ENCODE assay signal across 17 cellular contexts in the genomic region with DNA sequence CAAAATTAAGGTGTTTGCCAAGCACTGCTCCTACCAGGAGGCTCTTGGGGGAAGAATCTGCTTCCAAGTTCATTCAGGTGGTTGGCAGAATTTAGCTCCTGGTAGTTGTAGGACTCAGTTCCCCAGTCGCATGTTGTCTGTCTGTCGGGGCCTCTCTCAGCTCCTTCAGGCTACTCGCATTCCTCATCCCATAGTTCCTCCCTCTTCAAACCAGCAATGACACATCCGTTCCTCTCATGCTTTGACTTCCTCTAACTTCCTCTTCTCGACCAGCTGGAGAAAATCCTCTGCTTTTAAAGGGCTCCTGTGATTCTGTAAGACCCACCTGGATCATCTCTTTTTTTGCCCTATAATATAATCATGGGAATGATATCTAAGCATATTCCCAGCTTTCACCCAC.
DNase-seq lines count a peak whose midpoint lies in the region; ATAC-seq, FAIRE-seq and TF ChIP-seq lines count a peak whose summit lies in the region.
"Had no signal": no experiment of that assay in that cellular context is flagged by ENCODE, and none has a peak within 500 bp of the region (broad histone marks: within the 10 kb centered on the region; RNA-seq: fewer than 3 reads in every experiment).

No MANE protein-coding gene starts in this region.

- peak; percentile 33 for DNase-seq in Daoy (ENCODE audit: low read depth)
- peak; percentile 44 for DNase-seq in IMR-90
- peak; percentile 19 for DNase-seq in bronchial epithelial cell (ENCODE audit: low read depth)
- peak; percentile 45 for DNase-seq in mesenchymal stem cell
- DNase-seq in midbrain (lab: John Stamatoyannopoulos, UW) = no peak
- no peak for DNase-seq in activated CD4-positive, CD25-positive, alpha-beta regulatory T cell (lab: John Stamatoyannopoulos, UW)
- DNase-seq: activated CD4-positive, CD25-positive, alpha-beta regulatory T cell treated with anti-CD3 and anti-CD28 coated beads, Interleukin-2, amount 50 U/mL, for 72 hours; activated naive CD4-positive, alpha-beta T cell treated with anti-CD3 and anti-CD28 coated beads for 36 hours; effector CD8-positive, alpha-beta T cell; immature natural killer cell; NCI-H1105 treated with DMSO at 0.1 percent for 48 hours; NCI-H2227 treated with DMSO at 0.1 percent for 48 hours had no signal

- no peak for TF ChIP-seq CTCF in IMR-90 (conservative IDR thresholded peaks at IDR 0.05; ENCODE audit: low read depth, low read length)
- TF ChIP-seq CTCF in bronchial epithelial cell (IDR thresholded peaks at IDR 0.05; ENCODE audit: insufficient read depth, low read length, severe bottlenecking) = no peak

- H3K4me1 ChIP-seq in IMR-90 (ENCODE audit: control insufficient read depth, insufficient read depth, low read length) (no peaks in the 10 kb centered on the region), mesenchymal stem cell (ENCODE audit: control insufficient read depth, insufficient read depth, low read depth, low read length) (no peaks in the 10 kb centered on the region)

- H2BK20ac ChIP-seq in IMR-90 (ENCODE audit: low read depth, low read length) = peak overlapping the region; percentile 33

- H4K91ac ChIP-seq in IMR-90 (ENCODE audit: insufficient read depth, low read depth, low read length) = no peak overlapping the region; the same call in 1 of the 2 replicates
- H4K91ac ChIP-seq in mesenchymal stem cell (ENCODE audit: low read length) = no peak overlapping the region

- CTCF ChIA-PET in IMR-90 (lab: Yijun Ruan, JAX) = interaction anchor here (0.5 to 1.9 kb wide), 8 partner anchors 10 to 1547 kb away, joined by 3 to 8 read pairs (median 3); no protein-coding TSS in a partner anchor

- no peak overlapping the region for H3K18ac ChIP-seq in IMR-90 (ENCODE audit: low read depth, low read length)
- no peak overlapping the region for H3K18ac ChIP-seq in mesenchymal stem cell (ENCODE audit: low read depth in 1 of 2, low read length in 2 of 2)

- H3K9me3 ChIP-seq in IMR-90 (ENCODE audit: control insufficient read depth, insufficient read depth, low read length) (no peaks in the 10 kb centered on the region), mesenchymal stem cell (ENCODE audit: control insufficient read depth, low read length) (no peaks in the 10 kb centered on the region)
- H3K9me3 ChIP-seq: gastroesophageal sphincter had no signal

- H3K4me2 ChIP-seq in IMR-90 (ENCODE audit: low read depth, low read length) (no peak overlapping the region), mesenchymal stem cell (ENCODE audit: low read length, poor library complexity, severe bottlenecking) (no peak overlapping the region)

- H3K9ac ChIP-seq in IMR-90 (ENCODE audit: low read depth, low read length) (no peak overlapping the region), mesenchymal stem cell (ENCODE audit: low read length) (peak overlapping the region; percentile 73)

- H2BK5ac ChIP-seq in IMR-90 (ENCODE audit: low read depth, low read length, poor library complexity, severe bottlenecking) (no peak overlapping the region), mesenchymal stem cell (ENCODE audit: low read depth, low read length, poor library complexity, severe bottlenecking) (no peak overlapping the region)

- POLR2A ChIA-PET in IMR-90 (lab: Charles Lee; ENCODE audit: unreplicated experiment) = no interaction called here

- no peak overlapping the region for H3K4me3 ChIP-seq in IMR-90 (ENCODE audit: insufficient read depth, low read depth, low read length)
- no peak overlapping the region for H3K4me3 ChIP-seq in bronchial epithelial cell (ENCODE audit: low read depth, low read length)
- H3K4me3 ChIP-seq in mesenchymal stem cell (ENCODE audit: insufficient read depth in 1 of 2, low read depth in 1 of 2, low read length in 2 of 2) = no peak overlapping the region
- H3K4me3 ChIP-seq: gastroesophageal sphincter had no signal

- H4K5ac ChIP-seq in IMR-90 (ENCODE audit: low read depth, low read length) = no peak overlapping the region

- in situ Hi-C loops in IMR-90 (cut with MboI; ENCODE audit: low sequenced_read_pairs) = no loop called here

- H3K27me3 ChIP-seq in IMR-90 (ENCODE audit: control insufficient read depth, insufficient read depth, low read length) (peaks cover under 1% of the 10 kb centered on the region; the same call in 1 of the 2 replicates), bronchial epithelial cell (ENCODE audit: control insufficient read depth, insufficient read depth, low read length) (no peaks in the 10 kb centered on the region), mesenchymal stem cell (ENCODE audit: control insufficient read depth in 1 of 2, insufficient read depth in 1 of 2, low read length in 2 of 2) (no peaks in the 10 kb centered on the region)

- peak; percentile 46; the same call in 1 of the 2 replicates for ATAC-seq in IMR-90 (ENCODE audit: low read depth)
- no peak for ATAC-seq in GM18870 (IDR thresholded peaks at IDR 0.05; ENCODE audit: unreplicated experiment)
- ATAC-seq in GM21390 (IDR thresholded peaks at IDR 0.05; ENCODE audit: unreplicated experiment) = no peak
- ATAC-seq: gastroesophageal sphincter had no signal

- H3K36me3 ChIP-seq in IMR-90 (ENCODE audit: control insufficient read depth, insufficient read depth, low read length) (no peaks in the 10 kb centered on the region), bronchial epithelial cell (ENCODE audit: control insufficient read depth, insufficient read depth, low read length) (no peaks in the 10 kb centered on the region), mesenchymal stem cell (ENCODE audit: control insufficient read depth in 1 of 2, insufficient read depth in 2 of 2, low read depth in 1 of 2, low read length in 2 of 2) (no peaks in the 10 kb centered on the region)
- H3K36me3 ChIP-seq: gastroesophageal sphincter had no signal

- H4K20me1 ChIP-seq in IMR-90 (ENCODE audit: insufficient read depth, low read length) = no peaks in the 10 kb centered on the region

- H2BK120ac ChIP-seq in IMR-90 (ENCODE audit: low read depth, low read length) (no peak overlapping the region), mesenchymal stem cell (ENCODE audit: low read depth, low read length) (no peak overlapping the region)

- dilution Hi-C loops in IMR-90 (cut with HindIII; ENCODE audit: low sequenced_read_pairs, unreplicated experiment) = no loop called here

- no peak overlapping the region for H3K27ac ChIP-seq in IMR-90 (ENCODE audit: insufficient read depth, low read length)
- H3K27ac ChIP-seq in mesenchymal stem cell (ENCODE audit: low read length, poor library complexity, severe bottlenecking) = no peak overlapping the region
- H3K27ac ChIP-seq: C4-2B, gastroesophageal sphincter had no signal

- H3K4ac ChIP-seq in IMR-90 (ENCODE audit: low read depth, low read length) = 0 out of 2 replicates have a peak overlapping the region, but pooled peaks have one; percentile 27
- no peak overlapping the region for H3K4ac ChIP-seq in mesenchymal stem cell (ENCODE audit: low read depth in 1 of 2, low read length in 2 of 2)

- H2AFZ ChIP-seq in IMR-90 (replicated peaks; ENCODE audit: low read length, poor library complexity) = no peak overlapping the region
- no peak overlapping the region for H2AFZ ChIP-seq in mesenchymal stem cell (ENCODE audit: low read depth, low read length)

- no peak overlapping the region for H3K56ac ChIP-seq in IMR-90 (ENCODE audit: extremely low read depth, insufficient read depth, low read length)

- H2BK15ac ChIP-seq in IMR-90 (ENCODE audit: low read depth, low read length) (no peak overlapping the region), mesenchymal stem cell (ENCODE audit: low read depth, poor library complexity, severe bottlenecking) (no peak overlapping the region)

- no peak for TF ChIP-seq RAD21 in IMR-90 (IDR thresholded peaks at IDR 0.05; ENCODE audit: low read length)

- intact Hi-C loops in IMR-90 (cut with micrococcal nuclease) = loop anchor here (5.0 kb wide), 3 partner anchors 230 to 1560 kb away; no protein-coding TSS in a partner anchor

- H4K8ac ChIP-seq in IMR-90 (ENCODE audit: low read depth in 2 of 2, low read length in 2 of 2) = peak overlapping the region in 1 of 2 experiments; percentile 45; a peak in 1 of 4 replicates
- H4K8ac ChIP-seq in mesenchymal stem cell (ENCODE audit: low read length) = no peak overlapping the region

- no peak for FAIRE-seq in bronchial epithelial cell (lab: Jason Lieb, UNC)
- FAIRE-seq: GM19239 had no signal

- H2AK5ac ChIP-seq in IMR-90 (ENCODE audit: low read depth, low read length) (no peak overlapping the region), mesenchymal stem cell (ENCODE audit: low read length, severe bottlenecking) (no peak overlapping the region)

- H3K14ac ChIP-seq in IMR-90 (replicated peaks; ENCODE audit: low read depth, low read length) (peak overlapping the region; percentile 38; the same call in 1 of the 2 replicates), mesenchymal stem cell (ENCODE audit: low read length in 2 of 2) (no peak overlapping the region)

- no peak overlapping the region for H2BK12ac ChIP-seq in mesenchymal stem cell (ENCODE audit: low read length in 2 of 2)

- TF ChIP-seq POLR2A in IMR-90 (IDR thresholded peaks at IDR 0.05; ENCODE audit: low read depth, low read length) = no peak

- no peak overlapping the region for H2AK9ac ChIP-seq in IMR-90 (replicated peaks; ENCODE audit: low read depth, low read length, poor library complexity)

- no peak overlapping the region for H3K23ac ChIP-seq in IMR-90 (ENCODE audit: low read depth, low read length)
- H3K23ac ChIP-seq in mesenchymal stem cell (ENCODE audit: low read length in 2 of 2) = no peak overlapping the region

- BruUV-seq in IMR-90 (replicated peaks; lab: Mats Ljungman, UMichigan) = no TSS peak

- WGBS in IMR-90 (ENCODE audit: extremely low coverage in 2 of 2, insufficient read length in 1 of 2), 2 experiments = no CpG with 5 or more reads among the region's 5 CpGs
- WGBS in mesenchymal stem cell = 29% methylated on average over 5 of the region's 5 CpGs

- H3K9me1 ChIP-seq in IMR-90 (ENCODE audit: insufficient read depth, low read length) = no peaks in the 10 kb centered on the region

- no peaks in the 10 kb centered on the region for H3K79me1 ChIP-seq in IMR-90 (ENCODE audit: low read depth in 1 of 2, low read length in 2 of 2)
- no peaks in the 10 kb centered on the region for H3K79me1 ChIP-seq in mesenchymal stem cell (replicated peaks; ENCODE audit: low read length, poor library complexity, severe bottlenecking)

TF ChIP-seq in IMR-90, 13 proteins besides CTCF, POLR2A, EP300 and RAD21 (continues in another document):
- TF ChIP-seq, protein P1, sequence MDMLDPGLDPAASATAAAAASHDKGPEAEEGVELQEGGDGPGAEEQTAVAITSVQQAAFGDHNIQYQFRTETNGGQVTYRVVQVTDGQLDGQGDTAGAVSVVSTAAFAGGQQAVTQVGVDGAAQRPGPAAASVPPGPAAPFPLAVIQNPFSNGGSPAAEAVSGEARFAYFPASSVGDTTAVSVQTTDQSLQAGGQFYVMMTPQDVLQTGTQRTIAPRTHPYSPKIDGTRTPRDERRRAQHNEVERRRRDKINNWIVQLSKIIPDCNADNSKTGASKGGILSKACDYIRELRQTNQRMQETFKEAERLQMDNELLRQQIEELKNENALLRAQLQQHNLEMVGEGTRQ (IDR thresholded peaks at IDR 0.05; ENCODE audit: low read depth, low read length) = no peak
- TF ChIP-seq MXI1 (IDR thresholded peaks at IDR 0.05; ENCODE audit: borderline replicate concordance, low read depth, low read length) = no peak
- TF ChIP-seq BHLHE40 (IDR thresholded peaks at IDR 0.05; ENCODE audit: low read depth, low read length) = no peak
- TF ChIP-seq NFE2L2 (IDR thresholded peaks at IDR 0.05; ENCODE audit: low read depth, low read length) = no peak
- no peak for TF ChIP-seq RCOR1 (IDR thresholded peaks at IDR 0.05; ENCODE audit: insufficient replicate concordance, low read length)

Comparison
In these comparisons a context has a peak if more than half of its experiments do, and no peak if none do; other contexts are left out.
1. DNase-seq: peak in Daoy (single experiment), IMR-90 (single experiment), bronchial epithelial cell (single experiment) and mesenchymal stem cell (single experiment); none in midbrain (single experiment) and activated CD4-positive, CD25-positive, alpha-beta regulatory T cell (0 of 4).